1 cellular context compared by ENCODE assay signal in the genomic region with DNA sequence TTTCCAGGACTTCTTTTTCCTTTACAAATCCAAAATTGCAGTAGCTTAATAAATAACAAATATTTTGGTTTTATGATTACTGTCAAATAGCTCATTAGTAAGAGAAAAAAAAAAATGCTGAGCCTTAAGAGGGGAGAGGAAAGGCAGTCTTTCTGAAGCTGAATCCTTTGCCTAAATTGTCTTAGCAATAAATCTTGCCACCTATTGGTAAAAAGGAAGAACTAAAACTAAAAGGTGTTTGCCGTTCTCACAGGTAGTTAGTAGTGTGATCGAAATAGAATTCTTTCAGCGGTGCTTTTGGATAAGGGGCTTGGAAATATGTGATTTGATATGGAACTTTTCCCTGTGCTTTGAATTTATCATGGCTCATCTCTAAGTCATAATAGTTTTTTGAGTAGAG.
TF ChIP-seq lines count a peak whose summit lies in the region.

No MANE protein-coding gene starts in this region.

TF ChIP-seq in H1, 55 proteins besides CTCF, POLR2A, EP300 and RAD21:
- TF ChIP-seq CBX5 (IDR thresholded peaks at IDR 0.05; ENCODE audit: low read depth, low read length) (no peak), NANOG (IDR thresholded peaks at IDR 0.05; ENCODE audit: insufficient read depth, low read depth, low read length, poor library complexity, severe bottlenecking) (no peak), EZH2 (IDR thresholded peaks at IDR 0.05; ENCODE audit: low read depth, low read length, severe bottlenecking) (no peak), YY1 (IDR thresholded peaks at IDR 0.05; ENCODE audit: low read depth, low read length) (no peak), RNF2 (IDR thresholded peaks at IDR 0.05; ENCODE audit: borderline replicate concordance, low read depth, low read length, missing control alignments, poor library complexity, severe bottlenecking) (no peak), SP2 (IDR thresholded peaks at IDR 0.05; ENCODE audit: low read length) (no peak)
